Comparison of ENCODE assay signal across 16 cellular contexts in genomic region chr5:58481066-58481676, GRCh38. TPM values are rescaled to one million over a fixed set of nuclear protein-coding genes. Genes with fewer than 3 reads are reported as not detected.
DNase-seq lines count a peak whose midpoint lies in the region; ATAC-seq, FAIRE-seq and TF ChIP-seq lines count a peak whose summit lies in the region.
"Had no signal": no experiment of that assay in that cellular context is flagged by ENCODE, and none has a peak within 500 bp of the region (broad histone marks: within the 10 kb centered on the region; RNA-seq: fewer than 3 reads in every experiment).

No MANE protein-coding gene starts in this region.

- no peaks in the 10 kb centered on the region for H4K20me1 ChIP-seq in smooth muscle cell (ENCODE audit: low read depth)
- H4K20me1 ChIP-seq: BLaER1 had no signal

- no peak overlapping the region for H2AFZ ChIP-seq in mesenchymal stem cell (ENCODE audit: low read depth, low read length)
- no peak overlapping the region for H2AFZ ChIP-seq in smooth muscle cell (ENCODE audit: low read depth)
- H2AFZ ChIP-seq: GM23248 had no signal

- H3K4me3 ChIP-seq in mesenchymal stem cell (ENCODE audit: insufficient read depth in 1 of 2, low read depth in 1 of 2, low read length in 2 of 2): no peak overlapping the region
- no peak overlapping the region for H3K4me3 ChIP-seq in upper lobe of right lung
- no peak overlapping the region for H3K4me3 ChIP-seq in smooth muscle cell
- no peak overlapping the region for H3K4me3 ChIP-seq in right atrium auricular region
- H3K4me3 ChIP-seq: BLaER1, GM23248 had no signal

- no peak overlapping the region for H2AK5ac ChIP-seq in mesenchymal stem cell (ENCODE audit: low read length, severe bottlenecking)

- no peaks in the 10 kb centered on the region for H3K79me1 ChIP-seq in mesenchymal stem cell (replicated peaks; ENCODE audit: low read length, poor library complexity, severe bottlenecking)

- H3K14ac ChIP-seq in mesenchymal stem cell (ENCODE audit: low read length in 2 of 2): peak overlapping the region in 1 of 2 experiments; percentile 48

- ATAC-seq in upper lobe of right lung: peak; percentile 11

- no peak overlapping the region for H3K23ac ChIP-seq in mesenchymal stem cell (ENCODE audit: low read length in 2 of 2)

- H3F3A ChIP-seq in smooth muscle cell (ENCODE audit: low read depth): peaks cover 4% of the 10 kb centered on the region

- intact Hi-C loops in upper lobe of right lung (cut with DNase I): no loop called here

- TF ChIP-seq POLR2A in GM12891 (IDR thresholded peaks at IDR 0.05; ENCODE audit: low read depth, low read length): no peak

- no peak overlapping the region for H4K8ac ChIP-seq in mesenchymal stem cell (ENCODE audit: low read length)

- no peak overlapping the region for H3K4me2 ChIP-seq in mesenchymal stem cell (ENCODE audit: low read length, poor library complexity, severe bottlenecking)
- no peak overlapping the region for H3K4me2 ChIP-seq in smooth muscle cell
- H3K4me2 ChIP-seq: BLaER1 had no signal

- H3K4me1 ChIP-seq in mesenchymal stem cell (ENCODE audit: control insufficient read depth, insufficient read depth, low read depth, low read length) (no peaks in the 10 kb centered on the region), upper lobe of right lung (no peaks in the 10 kb centered on the region), smooth muscle cell (ENCODE audit: low read depth) (no peaks in the 10 kb centered on the region), right atrium auricular region (no peaks in the 10 kb centered on the region)

- FAIRE-seq in GM12891 (lab: Jason Lieb, UNC) (peak; percentile 20), HTR-8/SVneo (lab: Jason Lieb, UNC) (peak; percentile 91)
- FAIRE-seq: GM18507 had no signal

- H3K27ac ChIP-seq in mesenchymal stem cell (ENCODE audit: low read length, poor library complexity, severe bottlenecking) (no peak overlapping the region), upper lobe of right lung (no peak overlapping the region), smooth muscle cell (ENCODE audit: low read depth) (no peak overlapping the region), right atrium auricular region (no peak overlapping the region)
- H3K27ac ChIP-seq: BLaER1, GM23248 had no signal

- H3K79me2 ChIP-seq in smooth muscle cell (ENCODE audit: low read depth): no peaks in the 10 kb centered on the region

- H3K36me3 ChIP-seq in mesenchymal stem cell (ENCODE audit: control insufficient read depth in 1 of 2, insufficient read depth in 2 of 2, low read depth in 1 of 2, low read length in 2 of 2): no peaks in the 10 kb centered on the region
- H3K36me3 ChIP-seq in upper lobe of right lung: no peaks in the 10 kb centered on the region
- no peaks in the 10 kb centered on the region for H3K36me3 ChIP-seq in smooth muscle cell (ENCODE audit: low read depth)
- no peaks in the 10 kb centered on the region for H3K36me3 ChIP-seq in right atrium auricular region
- H3K36me3 ChIP-seq: BLaER1 had no signal

- no peak overlapping the region for H2BK12ac ChIP-seq in mesenchymal stem cell (ENCODE audit: low read length in 2 of 2)

- H2BK120ac ChIP-seq in mesenchymal stem cell (ENCODE audit: low read depth, low read length): no peak overlapping the region

- no peak overlapping the region for H2BK15ac ChIP-seq in mesenchymal stem cell (ENCODE audit: low read depth, poor library complexity, severe bottlenecking)

- no peak overlapping the region for H3K4ac ChIP-seq in mesenchymal stem cell (ENCODE audit: low read depth in 1 of 2, low read length in 2 of 2)

- peak overlapping the region; percentile 30 for H4K91ac ChIP-seq in mesenchymal stem cell (ENCODE audit: low read length)

- TF ChIP-seq CTCF in upper lobe of right lung (IDR thresholded peaks at IDR 0.05) (no peak), smooth muscle cell (IDR thresholded peaks at IDR 0.05; ENCODE audit: borderline replicate concordance, insufficient read depth, poor library complexity, severe bottlenecking) (no peak), right atrium auricular region (IDR thresholded peaks at IDR 0.05) (no peak)

- H3K27me3 ChIP-seq in mesenchymal stem cell (ENCODE audit: control insufficient read depth in 1 of 2, insufficient read depth in 1 of 2, low read length in 2 of 2): peaks cover 0 to 10% of the 10 kb centered on the region in 2 experiments
- no peaks in the 10 kb centered on the region for H3K27me3 ChIP-seq in upper lobe of right lung
- H3K27me3 ChIP-seq in smooth muscle cell (ENCODE audit: low read depth): no peaks in the 10 kb centered on the region
- no peaks in the 10 kb centered on the region for H3K27me3 ChIP-seq in right atrium auricular region
- H3K27me3 ChIP-seq: BLaER1 had no signal

- no peak overlapping the region for H3K18ac ChIP-seq in mesenchymal stem cell (ENCODE audit: low read depth in 1 of 2, low read length in 2 of 2)

- H3K9ac ChIP-seq in mesenchymal stem cell (ENCODE audit: low read length) (no peak overlapping the region), smooth muscle cell (ENCODE audit: low read depth) (no peak overlapping the region)
- H3K9ac ChIP-seq: BLaER1, GM23248 had no signal

- no peak overlapping the region for H2BK5ac ChIP-seq in mesenchymal stem cell (ENCODE audit: low read depth, low read length, poor library complexity, severe bottlenecking)

- DNase-seq in GM12891 (ENCODE audit: insufficient read length, low spot score) (no peak), HTR-8/SVneo (ENCODE audit: insufficient read length, low spot score) (no peak), mesenchymal stem cell (no peak), upper lobe of right lung (no peak), smooth muscle cell (lab: John Stamatoyannopoulos, UW; ENCODE audit: unreplicated experiment) (no peak), right atrium auricular region (ENCODE audit: low spot score) (no peak), NOMO-1 treated with dmso at 0.1 percent for 144 hours (lab: John Stamatoyannopoulos, UW; ENCODE audit: unreplicated experiment) (no peak)
- DNase-seq: CD8-positive, alpha-beta memory T cell; DMS53; GF-D8; GM23248; H7; KBM-7 had no signal

- H3K9me3 ChIP-seq in mesenchymal stem cell (ENCODE audit: control insufficient read depth, low read length) (no peaks in the 10 kb centered on the region), upper lobe of right lung (no peaks in the 10 kb centered on the region), smooth muscle cell (replicated peaks; ENCODE audit: low read depth) (no peaks in the 10 kb centered on the region), right atrium auricular region (no peaks in the 10 kb centered on the region)

TF ChIP-seq in GM12891, 5 proteins besides CTCF, POLR2A, EP300 and RAD21:
- TF ChIP-seq POLR2AphosphoS5 (IDR thresholded peaks at IDR 0.05; ENCODE audit: low read depth, low read length) (no peak), PAX5 (IDR thresholded peaks at IDR 0.05; ENCODE audit: insufficient read depth, low read length, severe bottlenecking) (no peak), POU2F2 (IDR thresholded peaks at IDR 0.05; ENCODE audit: low read depth, low read length) (no peak), TAF1 (IDR thresholded peaks at IDR 0.05; ENCODE audit: low read depth, low read length) (no peak), SPI1 (IDR thresholded peaks at IDR 0.05; ENCODE audit: low read depth, low read length) (no peak)

RNA-seq across cellular contexts. Expression of gene GAPT, which starts 10.1 kb away (rescaled TPM):
- 0.35 TPM for polyA plus RNA-seq in GM12891 (2012; ENCODE audit: low read depth, missing spikeins)
- not detected for polyA plus RNA-seq in mesenchymal stem cell (2013, experiment 1 of 2)
- polyA plus RNA-seq in mesenchymal stem cell (2013, experiment 2 of 2): not detected
- total RNA-seq in upper lobe of right lung: 5.2 TPM
- total RNA-seq in smooth muscle cell: not detected in 2 replicates
- polyA plus RNA-seq in smooth muscle cell: not detected in 2 replicates
- total RNA-seq in right atrium auricular region: under 1 TPM in 1 of 2 donors, not detected in 1; 0.20 TPM
- total RNA-seq: A673, GM23248, H7 had no signal
- polyA plus RNA-seq: GM23248 had no signal

RNA-seq across cellular contexts. Expression of gene PLK2, which starts 21.3 kb away (rescaled TPM):
- 0.91 TPM for polyA plus RNA-seq in GM12891 (2012; ENCODE audit: low read depth, missing spikeins)
- 185 TPM for polyA plus RNA-seq in mesenchymal stem cell (2013, experiment 1 of 2)
- polyA plus RNA-seq in mesenchymal stem cell (2013, experiment 2 of 2): 180 TPM
- total RNA-seq in upper lobe of right lung (41.1 TPM), smooth muscle cell (425 and 435 TPM in 2 replicates), right atrium auricular region (100 to 1,000 TPM in 1 of 2 donors, 10 to 100 TPM in 1; 63.3 to 138 TPM)
- 175 and 245 TPM in 2 replicates for polyA plus RNA-seq in smooth muscle cell
